Comparison of ENCODE assay signal across 1 cellular context in genomic region chr4:121783210-121783609, GRCh38.
TF ChIP-seq lines count a peak whose summit lies in the region.

No MANE protein-coding gene starts in this region.

TF ChIP-seq in K562, 482 proteins besides CTCF, POLR2A, EP300 and RAD21 (continued from another document):
- TF ChIP-seq CREBBP (IDR thresholded peaks at IDR 0.05; ENCODE audit: low read depth, low read length) (no peak), PHF20 (IDR thresholded peaks at IDR 0.05; ENCODE audit: partially characterized antibody) (no peak), TRIM24 (IDR thresholded peaks at IDR 0.05) (peak in 1 of 2 experiments; percentile 25; a peak in 1 of 4 replicates), ZNF253 (CRISPR knock-in tag; conservative IDR thresholded peaks at IDR 0.05) (no peak), MEF2A (IDR thresholded peaks at IDR 0.05; ENCODE audit: control insufficient read depth, low read depth, low read length) (peak; percentile 95)
